Comparison of ENCODE assay signal across 28 cellular contexts in genomic region chr2:236371010-236371409, GRCh38.
"Had no signal": no experiment of that assay in that cellular context is flagged by ENCODE, and none has a peak within 500 bp of the region (broad histone marks: within the 10 kb centered on the region; RNA-seq: fewer than 3 reads in every experiment).

No MANE protein-coding gene starts in this region.

- H2AFZ ChIP-seq: parathyroid adenoma had no signal

- H3K4me1 ChIP-seq: foreskin keratinocyte, heart right ventricle, parathyroid adenoma had no signal

- H3K36me3 ChIP-seq: esophagus muscularis mucosa, heart right ventricle, neutrophil, stomach had no signal

- H3K36me3 Mint-ChIP-seq: immature natural killer cell; stimulated activated effector memory CD8-positive, alpha-beta T cell treated with anti-CD3 and anti-CD28 coated beads, Interleukin-12 subunit alpha, Interleukin-12 subunit beta, amount 100 ng/mL, for 72 hours; type B pancreatic cell had no signal

- H3K9me3 ChIP-seq: esophagus muscularis mucosa, heart right ventricle, mucosa of descending colon, neutrophil, stomach, thyroid gland had no signal

- H3K27me3 ChIP-seq: foreskin keratinocyte, thyroid gland had no signal

- ATAC-seq: foreskin keratinocyte; heart right ventricle; left lobe of liver; mucosa of descending colon; naive thymus-derived CD4-positive, alpha-beta T cell; sciatic nerve; stimulated activated effector memory CD8-positive, alpha-beta T cell treated with anti-CD3 and anti-CD28 coated beads, Interleukin-12 subunit alpha, Interleukin-12 subunit beta, amount 100 ng/mL, for 72 hours had no signal

- H3K4me3 ChIP-seq: coronary artery, esophagus muscularis mucosa, heart right ventricle, lung, mucosa of descending colon, stomach, thyroid gland had no signal

- H3K79me2 ChIP-seq: parathyroid adenoma had no signal

- H3K27ac Mint-ChIP-seq: immature natural killer cell; mesothelial cell of epicardium; naive thymus-derived CD4-positive, alpha-beta T cell; progenitor cell of endocrine pancreas; stimulated activated effector memory CD8-positive, alpha-beta T cell treated with anti-CD3 and anti-CD28 coated beads, Interleukin-12 subunit alpha, Interleukin-12 subunit beta, amount 100 ng/mL, for 72 hours; type B pancreatic cell had no signal

- H3K27ac ChIP-seq: coronary artery, esophagus muscularis mucosa, foreskin keratinocyte, heart right ventricle, neutrophil, parathyroid adenoma, thyroid gland had no signal

- H3K4me3 Mint-ChIP-seq: immature natural killer cell; mesothelial cell of epicardium; naive thymus-derived CD4-positive, alpha-beta T cell; stimulated activated effector memory CD8-positive, alpha-beta T cell treated with anti-CD3 and anti-CD28 coated beads, Interleukin-12 subunit alpha, Interleukin-12 subunit beta, amount 100 ng/mL, for 72 hours; type B pancreatic cell had no signal

- H3K9ac ChIP-seq: parathyroid adenoma had no signal

- DNase-seq: dermis blood vessel endothelial cell; effector memory CD4-positive, alpha-beta T cell; foreskin keratinocyte; glutamatergic neuron; heart right ventricle; hippocampal formation; immature natural killer cell; mesenchymal stem cell; mucosa of descending colon; naive thymus-derived CD4-positive, alpha-beta T cell; stimulated activated CD4-positive, alpha-beta T cell treated with anti-CD3 and anti-CD28 coated beads, Interleukin-2, amount 100 ng/mL, for 24 hours; stimulated activated CD4-positive, alpha-beta T cell treated with anti-CD3 and anti-CD28 coated beads, Interleukin-4, amount 100 ng/mL, for 24 hours; stimulated activated naive CD4-positive, alpha-beta T cell treated with Interleukin-2 at 50 U/mL for 16 hours; stomach; thyroid gland had no signal

- FAIRE-seq: endothelial cell of umbilical vein, keratinocyte had no signal

- H3K27me3 Mint-ChIP-seq: progenitor cell of endocrine pancreas had no signal

- H3K9me3 Mint-ChIP-seq: immature natural killer cell; stimulated activated effector memory CD8-positive, alpha-beta T cell treated with anti-CD3 and anti-CD28 coated beads, Interleukin-12 subunit alpha, Interleukin-12 subunit beta, amount 100 ng/mL, for 72 hours had no signal
